Comparison of ENCODE assay signal across 7 cellular contexts in the genomic region with DNA sequence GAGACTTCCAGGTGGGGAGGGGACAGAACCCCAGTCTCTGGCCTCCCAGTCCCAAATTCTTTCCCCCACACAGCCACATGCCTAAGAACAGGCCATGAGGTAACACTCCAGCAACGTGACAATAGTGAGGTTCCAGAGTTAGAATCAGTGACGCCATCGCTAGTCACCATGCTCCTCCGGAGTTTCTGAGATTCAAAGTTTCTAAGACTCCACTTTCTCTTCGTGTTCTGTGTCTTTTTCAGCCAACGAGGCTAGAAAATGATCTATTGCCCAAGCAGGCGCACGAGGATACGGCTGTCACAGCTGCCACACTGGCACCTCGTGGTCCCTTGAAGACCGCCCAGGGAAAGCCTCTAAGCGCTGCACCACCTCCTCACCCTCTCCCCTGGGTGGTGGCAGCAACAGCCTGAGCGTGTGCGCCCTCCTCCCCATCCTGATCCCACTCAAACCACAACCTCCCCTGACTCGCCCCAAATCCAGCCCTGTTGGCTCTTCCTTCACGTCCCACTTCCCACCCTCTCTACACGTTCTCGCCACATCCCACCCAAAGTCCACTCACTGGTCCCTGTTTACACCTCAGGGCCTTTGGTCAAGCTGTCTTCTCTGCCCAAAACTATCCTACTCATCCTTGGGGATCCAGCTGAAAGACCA. TPM values are rescaled to one million over a fixed set of nuclear protein-coding genes. Genes with fewer than 3 reads are reported as not detected.
DNase-seq lines count a peak whose midpoint lies in the region.
"Had no signal": no experiment of that assay in that cellular context is flagged by ENCODE, and none has a peak within 500 bp of the region (broad histone marks: within the 10 kb centered on the region; RNA-seq: fewer than 3 reads in every experiment).

No MANE protein-coding gene starts in this region.

- H3K27me3 ChIP-seq in layer of hippocampus (ENCODE audit: control insufficient read depth, insufficient read depth, low read length) (no peaks in the 10 kb centered on the region), thymus (ENCODE audit: control insufficient read depth, insufficient read depth) (no peaks in the 10 kb centered on the region)

- H3K9me3 Mint-ChIP-seq in activated T-helper 1 cell treated with anti-CD3 and anti-CD28 coated beads, Interleukin-12 subunit alpha, Interleukin-12 subunit beta, Interleukin-2, Interleukin-4 antibody, amounts not matched to agents 30 ng/mL and 10 ng/mL and 1 ng/mL, durations not matched to agents 14 hours and 24 hours and 36 hours: no peaks in the 10 kb centered on the region

- peaks cover 4% of the 10 kb centered on the region for H3K36me3 Mint-ChIP-seq in activated T-helper 1 cell treated with anti-CD3 and anti-CD28 coated beads, Interleukin-12 subunit alpha, Interleukin-12 subunit beta, Interleukin-2, Interleukin-4 antibody, amounts not matched to agents 30 ng/mL and 10 ng/mL and 1 ng/mL, durations not matched to agents 14 hours and 24 hours and 36 hours (ENCODE audit: low read depth)

- WGBS in thymus: 19% methylated on average over 18 of the region's 18 CpGs

- DNase-seq in COR-L47 (lab: John Stamatoyannopoulos, UW) (peak; percentile 32), LHCN-M2 (ENCODE audit: low read depth) (peak; percentile 46), NCI-H2196 (lab: John Stamatoyannopoulos, UW; ENCODE audit: unreplicated experiment) (no peak)
- peak; percentile 21 for DNase-seq in activated T-helper 1 cell treated with anti-CD3 and anti-CD28 coated beads, Interleukin-12 subunit alpha, Interleukin-12 subunit beta, Interleukin-2, Interleukin-4 antibody, amounts not matched to agents 30 ng/mL and 10 ng/mL and 1 ng/mL, durations not matched to agents 14 hours and 24 hours and 36 hours (ENCODE audit: low spot score)

- no peaks in the 10 kb centered on the region for H3K27me3 Mint-ChIP-seq in activated T-helper 1 cell treated with anti-CD3 and anti-CD28 coated beads, Interleukin-12 subunit alpha, Interleukin-12 subunit beta, Interleukin-2, Interleukin-4 antibody, amounts not matched to agents 30 ng/mL and 10 ng/mL and 1 ng/mL, durations not matched to agents 14 hours and 24 hours and 36 hours (ENCODE audit: insufficient read depth)

- no peaks in the 10 kb centered on the region for H3K9me3 ChIP-seq in thymus (ENCODE audit: control insufficient read depth)

- H3K27ac ChIP-seq in layer of hippocampus (ENCODE audit: low read depth, low read length) (peak overlapping the region; percentile 65), thymus (ENCODE audit: low read depth) (peak overlapping the region; percentile 58)

- intact Hi-C loops in activated T-helper 1 cell treated with anti-CD3 and anti-CD28 coated beads, Interleukin-12 subunit alpha, Interleukin-12 subunit beta, Interleukin-2, Interleukin-4 antibody, amounts not matched to agents 30 ng/mL and 10 ng/mL and 1 ng/mL, durations not matched to agents 14 hours and 24 hours and 36 hours (cut with micrococcal nuclease): loop anchor here (1.0 to 5.0 kb wide), 6 partner anchors 28 to 120 kb away; a partner anchor contains a TSS

- H3K36me3 ChIP-seq in thymus (ENCODE audit: control insufficient read depth, insufficient read depth): no peaks in the 10 kb centered on the region

- H3K27ac Mint-ChIP-seq in activated T-helper 1 cell treated with anti-CD3 and anti-CD28 coated beads, Interleukin-12 subunit alpha, Interleukin-12 subunit beta, Interleukin-2, Interleukin-4 antibody, amounts not matched to agents 30 ng/mL and 10 ng/mL and 1 ng/mL, durations not matched to agents 14 hours and 24 hours and 36 hours: peak overlapping the region; percentile 92

- peaks cover 14% of the 10 kb centered on the region for H3K4me1 ChIP-seq in thymus (ENCODE audit: control insufficient read depth, insufficient read depth, low read length)

- peaks cover 16% of the 10 kb centered on the region for H3K4me1 Mint-ChIP-seq in activated T-helper 1 cell treated with anti-CD3 and anti-CD28 coated beads, Interleukin-12 subunit alpha, Interleukin-12 subunit beta, Interleukin-2, Interleukin-4 antibody, amounts not matched to agents 30 ng/mL and 10 ng/mL and 1 ng/mL, durations not matched to agents 14 hours and 24 hours and 36 hours (ENCODE audit: low read depth)

- peak overlapping the region; percentile 88 for H3K4me3 ChIP-seq in thymus (ENCODE audit: low read length)

- peak overlapping the region; percentile 93 for H3K4me3 Mint-ChIP-seq in activated T-helper 1 cell treated with anti-CD3 and anti-CD28 coated beads, Interleukin-12 subunit alpha, Interleukin-12 subunit beta, Interleukin-2, Interleukin-4 antibody, amounts not matched to agents 30 ng/mL and 10 ng/mL and 1 ng/mL, durations not matched to agents 14 hours and 24 hours and 36 hours

RNA-seq across cellular contexts. Expression of a gene that starts 1.0 kb away (rescaled TPM):
- total RNA-seq in LHCN-M2 (2014; rRNA removed): 106 TPM in 2 replicates
- 141 TPM for polyA plus RNA-seq in LHCN-M2 (2012)
- total RNA-seq in activated T-helper 1 cell treated with anti-CD3 and anti-CD28 coated beads, Interleukin-12 subunit alpha, Interleukin-12 subunit beta, Interleukin-2, Interleukin-4 antibody, amounts not matched to agents 30 ng/mL and 10 ng/mL and 1 ng/mL, durations not matched to agents 14 hours and 24 hours and 36 hours: 56.0 and 62.3 TPM in 2 replicates
- 120 TPM for polyA plus RNA-seq in thymus

RNA-seq across cellular contexts. Expression of a gene that starts 2.8 kb away (rescaled TPM):
- total RNA-seq in LHCN-M2 (2014; rRNA removed): 1.0 TPM in 1 of 2 replicates, not detected in the other
- 0.07 TPM for polyA plus RNA-seq in LHCN-M2 (2012)
- total RNA-seq in activated T-helper 1 cell treated with anti-CD3 and anti-CD28 coated beads, Interleukin-12 subunit alpha, Interleukin-12 subunit beta, Interleukin-2, Interleukin-4 antibody, amounts not matched to agents 30 ng/mL and 10 ng/mL and 1 ng/mL, durations not matched to agents 14 hours and 24 hours and 36 hours: not detected in 2 replicates
- 0.94 TPM for polyA plus RNA-seq in thymus
- total RNA-seq: NCI-H460 had no signal

RNA-seq across cellular contexts. Expression of a gene that starts 28.1 kb away (rescaled TPM):
- total RNA-seq in LHCN-M2 (2014; rRNA removed): not detected in 2 replicates
- not detected for polyA plus RNA-seq in LHCN-M2 (2012)
- total RNA-seq in activated T-helper 1 cell treated with anti-CD3 and anti-CD28 coated beads, Interleukin-12 subunit alpha, Interleukin-12 subunit beta, Interleukin-2, Interleukin-4 antibody, amounts not matched to agents 30 ng/mL and 10 ng/mL and 1 ng/mL, durations not matched to agents 14 hours and 24 hours and 36 hours: not detected in 2 replicates
- polyA plus RNA-seq in thymus: 0.80 TPM

RNA-seq across cellular contexts. Expression of a gene that starts 28.3 kb away (rescaled TPM):
- total RNA-seq in LHCN-M2 (2014; rRNA removed): 1,598 and 3,461 TPM in 2 replicates
- 837 TPM for polyA plus RNA-seq in LHCN-M2 (2012)
- total RNA-seq in activated T-helper 1 cell treated with anti-CD3 and anti-CD28 coated beads, Interleukin-12 subunit alpha, Interleukin-12 subunit beta, Interleukin-2, Interleukin-4 antibody, amounts not matched to agents 30 ng/mL and 10 ng/mL and 1 ng/mL, durations not matched to agents 14 hours and 24 hours and 36 hours: 477 and 487 TPM in 2 replicates
- 219 TPM for polyA plus RNA-seq in thymus

RNA-seq across cellular contexts. Expression of a gene that starts 39.1 kb away (rescaled TPM):
- 303 and 305 TPM in 2 replicates for total RNA-seq in LHCN-M2 (2014; rRNA removed)
- 983 TPM for polyA plus RNA-seq in LHCN-M2 (2012)
- total RNA-seq in activated T-helper 1 cell treated with anti-CD3 and anti-CD28 coated beads, Interleukin-12 subunit alpha, Interleukin-12 subunit beta, Interleukin-2, Interleukin-4 antibody, amounts not matched to agents 30 ng/mL and 10 ng/mL and 1 ng/mL, durations not matched to agents 14 hours and 24 hours and 36 hours: 701 and 705 TPM in 2 replicates
- polyA plus RNA-seq in thymus: 189 TPM
